8 cellular contexts compared by ENCODE assay signal in genomic region chr17:63476857-63477470, GRCh38.
DNase-seq lines count a peak whose midpoint lies in the region; ATAC-seq and TF ChIP-seq lines count a peak whose summit lies in the region.

Gene ACE, plus strand, starts transcription at chr17:63477061. Its CDS starts 34 bp downstream, at chr17:63477095.

- TF ChIP-seq CTCF in DOHH2 (IDR thresholded peaks at IDR 0.05; ENCODE audit: low read depth, low read length, poor library complexity, severe bottlenecking) (no peak), HL-60 (IDR thresholded peaks at IDR 0.05; ENCODE audit: insufficient read depth, low read length) (no peak), brain microvascular endothelial cell (IDR thresholded peaks at IDR 0.05; ENCODE audit: low read depth, low read length, missing control alignments) (no peak)

- H3K36me3 ChIP-seq in DOHH2 (ENCODE audit: control insufficient read depth, low read length) (no peaks in the 10 kb centered on the region), SK-N-MC (ENCODE audit: insufficient read depth, low read length) (no peaks in the 10 kb centered on the region), brain microvascular endothelial cell (replicated peaks) (no peaks in the 10 kb centered on the region)

- no peak within 1 kb of the TSS for H3K9ac ChIP-seq in SK-N-MC (ENCODE audit: insufficient read length)

- H3K4me3 ChIP-seq in DOHH2 (ENCODE audit: low read length), result peak within 1 kb of the TSS; percentile 65
- peak within 1 kb of the TSS; percentile 38 for H3K4me3 ChIP-seq in HL-60 (replicated peaks; ENCODE audit: insufficient read depth, low read length)
- peak within 1 kb of the TSS; percentile 74 for H3K4me3 ChIP-seq in SK-N-MC
- H3K4me3 ChIP-seq in brain microvascular endothelial cell (ENCODE audit: low read depth, low read length), result peak within 1 kb of the TSS; percentile 47

- H3K27me3 ChIP-seq in DOHH2 (ENCODE audit: control insufficient read depth, low read length), result peaks cover 44% of the 10 kb centered on the region
- H3K27me3 ChIP-seq in HL-60 (ENCODE audit: insufficient read depth, poor library complexity, severe bottlenecking), result peaks cover 41% of the 10 kb centered on the region
- H3K27me3 ChIP-seq in brain microvascular endothelial cell (replicated peaks), result no peaks in the 10 kb centered on the region

- in situ Hi-C loops in brain microvascular endothelial cell (cut with HindIII; ENCODE audit: low pct_ligation_motif_present, low sequenced_read_pairs), result no loop called here

- H3K9me2 ChIP-seq in DOHH2 (replicated peaks; ENCODE audit: control insufficient read depth, low read length), result no peaks in the 10 kb centered on the region

- 0 out of 2 replicates have a peak, but pooled peaks cover 4% of the 10 kb centered on the region for H4K20me1 ChIP-seq in DOHH2 (ENCODE audit: control insufficient read depth, insufficient read depth, low read depth, low read length)

- H3K4me2 ChIP-seq in DOHH2 (ENCODE audit: low read length), result peak within 1 kb of the TSS; percentile 79

- H3K9me3 ChIP-seq in DOHH2 (ENCODE audit: control insufficient read depth, insufficient read depth, low read length) (no peaks in the 10 kb centered on the region), SK-N-MC (ENCODE audit: low read depth, low read length) (no peaks in the 10 kb centered on the region)

- peaks cover 45% of the 10 kb centered on the region for H3K4me1 ChIP-seq in DOHH2 (ENCODE audit: control insufficient read depth, low read length)

- H3K27ac ChIP-seq in DOHH2 (ENCODE audit: low read depth, low read length), result no peak within 1 kb of the TSS
- H3K27ac ChIP-seq in HL-60 (replicated peaks), result no peak within 1 kb of the TSS
- H3K27ac ChIP-seq in SK-N-MC, result no peak within 1 kb of the TSS
- no peak within 1 kb of the TSS for H3K27ac ChIP-seq in brain microvascular endothelial cell

- ATAC-seq in HG03159 (IDR thresholded peaks at IDR 0.05; ENCODE audit: unreplicated experiment), result no peak
- ATAC-seq in HG02798 (IDR thresholded peaks at IDR 0.05; ENCODE audit: poor library complexity, unreplicated experiment), result no peak

- H3F3A ChIP-seq in DOHH2 (ENCODE audit: control insufficient read depth, insufficient read depth), result no peaks in the 10 kb centered on the region

- no peaks in the 10 kb centered on the region for H3K79me2 ChIP-seq in DOHH2 (ENCODE audit: control insufficient read depth, low read length)

- peak in 1 of 2 experiments; percentile 11 for DNase-seq in HL-60 (ENCODE audit: low read depth in 1 of 2, low spot score in 1 of 2)
- DNase-seq in SK-N-MC (ENCODE audit: low read depth, low spot score), result no peak
- no peak for DNase-seq in brain microvascular endothelial cell
- peak; percentile 84 for DNase-seq in iPS-NIHi7 (ENCODE audit: extremely low spot score)
- DNase-seq in stimulated activated CD4-positive, alpha-beta T cell treated with anti-CD3 and anti-CD28 coated beads, Interleukin-12 subunit alpha, Interleukin-12 subunit beta, amount 100 ng/mL, for 4 hours, result peak; percentile 29

Comparison
In these comparisons a context has a peak if more than half of its experiments do, and no peak if none do; other contexts are left out.
1. DNase-seq: peak in iPS-NIHi7 (single experiment) and stimulated activated CD4-positive, alpha-beta T cell treated with anti-CD3 and anti-CD28 coated beads, Interleukin-12 subunit alpha, Interleukin-12 subunit beta, amount 100 ng/mL, for 4 hours (single experiment); none in SK-N-MC (single experiment) and brain microvascular endothelial cell (single experiment).
2. Peak in every context shown above with its lines, with median percentiles within 50 percentile points of each other: H3K4me3 ChIP-seq.